In genomic region chr9:135332516-135332915, GRCh38 we compare ENCODE assay signal across 14 cellular contexts.
"Had no signal": no experiment of that assay in that cellular context is flagged by ENCODE, and none has a peak within 500 bp of the region (broad histone marks: within the 10 kb centered on the region; RNA-seq: fewer than 3 reads in every experiment).

No MANE protein-coding gene starts in this region.

- DNase-seq: effector CD8-positive, alpha-beta T cell; heart right ventricle; hypothalamus; kidney glomerular epithelial cell; mammary epithelial cell; spleen; stimulated activated CD4-positive, alpha-beta T cell treated with anti-CD3 and anti-CD28 coated beads, Interleukin-15, amount 100 ng/mL, for 24 hours; stimulated activated CD4-positive, alpha-beta T cell treated with anti-CD3 and anti-CD28 coated beads, Interleukin-1b, Interleukin-23, amount 100 ng/mL, for 48 hours; stimulated activated CD4-positive, alpha-beta T cell treated with anti-CD3 and anti-CD28 coated beads, Interleukin-4, amount 100 ng/mL, for 24 hours had no signal

- H3K36me3 Mint-ChIP-seq: naive thymus-derived CD8-positive, alpha-beta T cell; stimulated activated memory B cell treated with anti-CD40 and anti-IgM and Interleukin-4, amounts not matched to agents 10 μg/mL and 1 μg/mL and 100 μg/mL, for 72 hours had no signal

- H3K27ac Mint-ChIP-seq: naive thymus-derived CD8-positive, alpha-beta T cell; stimulated activated memory B cell treated with anti-CD40 and anti-IgM and Interleukin-4, amounts not matched to agents 10 μg/mL and 1 μg/mL and 100 μg/mL, for 72 hours; stimulated activated naive CD8-positive, alpha-beta T cell treated with anti-CD3 and anti-CD28 coated beads, Interleukin-15, Interleukin-2, amounts not matched to agents 100 ng/mL and 50 ng/mL, for 24 hours had no signal

- H3K4me3 Mint-ChIP-seq: naive thymus-derived CD8-positive, alpha-beta T cell; stimulated activated memory B cell treated with anti-CD40 and anti-IgM and Interleukin-4, amounts not matched to agents 10 μg/mL and 1 μg/mL and 100 μg/mL, for 72 hours; stimulated activated naive CD8-positive, alpha-beta T cell treated with anti-CD3 and anti-CD28 coated beads, Interleukin-15, Interleukin-2, amounts not matched to agents 100 ng/mL and 50 ng/mL, for 24 hours had no signal

- H3K9me3 Mint-ChIP-seq: stimulated activated memory B cell treated with anti-CD40 and anti-IgM and Interleukin-4, amounts not matched to agents 10 μg/mL and 1 μg/mL and 100 μg/mL, for 72 hours; stimulated activated naive CD8-positive, alpha-beta T cell treated with anti-CD3 and anti-CD28 coated beads, Interleukin-15, Interleukin-2, amounts not matched to agents 100 ng/mL and 50 ng/mL, for 24 hours had no signal

- H3K4me1 Mint-ChIP-seq: stimulated activated memory B cell treated with anti-CD40 and anti-IgM and Interleukin-4, amounts not matched to agents 10 μg/mL and 1 μg/mL and 100 μg/mL, for 72 hours had no signal

- ATAC-seq: esophagus mucosa; heart right ventricle; naive thymus-derived CD8-positive, alpha-beta T cell; sciatic nerve; stimulated activated memory B cell treated with anti-CD40 and anti-IgM and Interleukin-4, amounts not matched to agents 10 μg/mL and 1 μg/mL and 100 μg/mL, for 72 hours had no signal
